ENCODE assay signal across 17 cellular contexts in the genomic region with DNA sequence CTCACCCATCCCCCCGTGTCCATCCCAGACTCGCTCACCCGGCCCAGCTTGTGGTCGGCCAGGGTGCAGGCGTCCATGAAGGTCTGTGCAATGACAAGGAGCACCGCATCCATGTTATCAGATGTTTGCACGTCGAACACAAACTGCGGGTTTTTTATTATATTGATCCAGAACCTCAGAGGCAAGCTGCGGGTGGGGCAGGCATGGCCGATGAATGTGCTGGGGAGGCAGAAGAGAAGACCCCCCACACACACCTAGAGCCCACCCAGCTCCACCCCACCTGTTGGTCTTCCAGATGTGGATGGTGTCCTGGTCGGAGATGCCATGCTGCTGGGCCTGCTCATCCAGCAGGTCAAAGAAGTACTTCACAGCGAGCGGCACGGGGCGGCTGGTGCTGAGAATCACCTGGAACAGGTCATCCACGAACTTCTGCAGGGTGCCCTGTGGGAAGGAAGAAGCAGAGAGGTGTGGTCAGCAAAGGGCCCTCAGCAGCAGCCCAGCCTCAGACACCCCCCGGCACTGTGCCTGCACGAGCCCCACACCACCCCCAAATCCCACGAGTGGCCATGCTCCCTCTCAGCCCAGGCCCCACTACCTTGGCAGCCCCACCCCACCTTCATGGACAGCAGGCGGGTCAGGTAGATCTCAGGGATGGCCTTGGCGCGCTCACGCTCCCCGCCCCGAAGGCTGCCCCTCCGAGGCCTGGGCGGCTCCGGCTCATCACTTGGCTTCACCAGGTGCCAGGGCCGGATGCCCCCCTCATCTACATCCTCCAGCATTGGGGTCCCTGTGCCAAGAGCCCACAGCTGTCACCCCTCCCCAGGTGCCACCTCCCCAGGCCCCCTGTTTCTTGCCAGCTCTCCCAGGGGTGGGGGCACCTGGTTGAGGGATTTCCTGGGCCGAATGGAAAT. TPM values are rescaled to one million over a fixed set of nuclear protein-coding genes. Genes with fewer than 3 reads are reported as not detected.
A peak's percentile ranks its signal among the peaks of the same experiment; 100 is the strongest.
DNase-seq lines count a peak whose midpoint lies in the region; ATAC-seq and TF ChIP-seq lines count a peak whose summit lies in the region.
"Had no signal": no experiment of that assay in that cellular context is flagged by ENCODE, and none has a peak within 500 bp of the region (broad histone marks: within the 10 kb centered on the region; RNA-seq: fewer than 3 reads in every experiment).

No MANE protein-coding gene starts in this region.

- no peaks in the 10 kb centered on the region for H3K9me3 Mint-ChIP-seq in natural killer cell
- H3K9me3 Mint-ChIP-seq: activated T-cell treated with anti-CD3 and anti-CD28 coated beads, Interleukin-2, amount 50 U/mL, for 72 hours; GM23338; stimulated activated naive B cell treated with anti-CD40 and anti-IgM and Interleukin-4, amounts not matched to agents 10 μg/mL and 1 μg/mL and 100 μg/mL, for 72 hours had no signal

- H3K4me3 ChIP-seq in dorsolateral prefrontal cortex (no peak overlapping the region), upper lobe of right lung (no peak overlapping the region)
- H3K4me3 ChIP-seq: GM12878, GM23338, SJCRH30 had no signal

- H3K36me3 Mint-ChIP-seq in natural killer cell = no peaks in the 10 kb centered on the region
- H3K36me3 Mint-ChIP-seq: stimulated activated naive B cell treated with anti-CD40 and anti-IgM and Interleukin-4, amounts not matched to agents 10 μg/mL and 1 μg/mL and 100 μg/mL, for 72 hours had no signal

- H3K36me3 ChIP-seq in upper lobe of right lung = peaks cover 76% of the 10 kb centered on the region
- H3K36me3 ChIP-seq: brain microvascular endothelial cell had no signal

- in situ Hi-C loops in GM13977 (cut with MboI; ENCODE audit: low pct_unique_long_range_greater_than_20kb, low sequenced_read_pairs, unreplicated experiment) = no loop called here

- no peak overlapping the region for H3K4me3 Mint-ChIP-seq in natural killer cell
- H3K4me3 Mint-ChIP-seq: activated T-cell treated with anti-CD3 and anti-CD28 coated beads, Interleukin-2, amount 50 U/mL, for 72 hours; GM23338; stimulated activated naive B cell treated with anti-CD40 and anti-IgM and Interleukin-4, amounts not matched to agents 10 μg/mL and 1 μg/mL and 100 μg/mL, for 72 hours had no signal

- TF ChIP-seq CTCF in dorsolateral prefrontal cortex (IDR thresholded peaks at IDR 0.05 in 54 of 56, conservative IDR thresholded peaks at IDR 0.05 in 2 of 56; ENCODE audit: low read depth in 1 of 56, partially characterized antibody in 56 of 56) (no peak), natural killer cell (IDR thresholded peaks at IDR 0.05) (no peak), upper lobe of right lung (IDR thresholded peaks at IDR 0.05) (no peak), GM13977 (IDR thresholded peaks at IDR 0.05; ENCODE audit: extremely low read depth, insufficient read depth, missing control alignments) (no peak)

- no peaks in the 10 kb centered on the region for H3K27me3 Mint-ChIP-seq in natural killer cell (ENCODE audit: low read depth in 2 of 2)
- H3K27me3 Mint-ChIP-seq: stimulated activated naive B cell treated with anti-CD40 and anti-IgM and Interleukin-4, amounts not matched to agents 10 μg/mL and 1 μg/mL and 100 μg/mL, for 72 hours had no signal

- intact Hi-C loops in Right ventricle myocardium superior (cut with DNase I) = no loop called here
- intact Hi-C loops in left cardiac atrium (cut with DNase I) = no loop called here
- intact Hi-C loops in dorsolateral prefrontal cortex (cut with DNase I) = no loop called here
- intact Hi-C loops in natural killer cell (cut with micrococcal nuclease) = no loop called here
- intact Hi-C loops in upper lobe of right lung (cut with DNase I) = no loop called here

- no peaks in the 10 kb centered on the region for H3K4me1 Mint-ChIP-seq in natural killer cell
- H3K4me1 Mint-ChIP-seq: GM23338; stimulated activated naive B cell treated with anti-CD40 and anti-IgM and Interleukin-4, amounts not matched to agents 10 μg/mL and 1 μg/mL and 100 μg/mL, for 72 hours had no signal

- H3K27ac Mint-ChIP-seq in natural killer cell = no peak overlapping the region
- H3K27ac Mint-ChIP-seq: activated T-cell treated with anti-CD3 and anti-CD28 coated beads, Interleukin-2, amount 50 U/mL, for 72 hours; GM23338; stimulated activated naive B cell treated with anti-CD40 and anti-IgM and Interleukin-4, amounts not matched to agents 10 μg/mL and 1 μg/mL and 100 μg/mL, for 72 hours had no signal

- DNase-seq in Right ventricle myocardium superior (peak; percentile 27), left cardiac atrium (no peak), dorsolateral prefrontal cortex (peak in 7 of 10 donors; percentile 5 to 40 (median 23)), natural killer cell (peak; percentile 12), upper lobe of right lung (peak; percentile 46), cerebellar nuclear complex (lab: John Stamatoyannopoulos, UW) (no peak), GM13977 (ENCODE audit: low spot score) (no peak)
- DNase-seq: activated T-cell treated with anti-CD3 and anti-CD28 coated beads, Interleukin-2, amount 50 U/mL, for 72 hours; brain microvascular endothelial cell; DND-41; NCI-H1930; stimulated activated CD4-positive, alpha-beta T cell treated with anti-CD3 and anti-CD28 coated beads, Interleukin-4, amount 100 ng/mL, for 24 hours; stimulated activated naive B cell treated with anti-CD40 and anti-IgM and Interleukin-4, amounts not matched to agents 10 μg/mL and 1 μg/mL and 100 μg/mL, for 72 hours had no signal

- H3K27ac ChIP-seq in dorsolateral prefrontal cortex (peak overlapping the region in 2 of 59 donors; percentile 20 to 31), upper lobe of right lung (no peak overlapping the region)
- H3K27ac ChIP-seq: brain microvascular endothelial cell, SJCRH30 had no signal

- no peaks in the 10 kb centered on the region for H3K27me3 ChIP-seq in dorsolateral prefrontal cortex
- H3K27me3 ChIP-seq in upper lobe of right lung = no peaks in the 10 kb centered on the region
- H3K27me3 ChIP-seq: brain microvascular endothelial cell, SJCRH30 had no signal

- ATAC-seq in Right ventricle myocardium superior (ENCODE audit: poor library complexity) = no peak
- ATAC-seq in left cardiac atrium = no peak
- no peak for ATAC-seq in natural killer cell
- no peak for ATAC-seq in upper lobe of right lung
- no peak for ATAC-seq in HG03469 (IDR thresholded peaks at IDR 0.05; ENCODE audit: unreplicated experiment)
- ATAC-seq: activated T-cell treated with anti-CD3 and anti-CD28 coated beads, Interleukin-2, amount 50 U/mL, for 72 hours; GM12878; stimulated activated naive B cell treated with anti-CD40 and anti-IgM and Interleukin-4, amounts not matched to agents 10 μg/mL and 1 μg/mL and 100 μg/mL, for 72 hours had no signal

- no peaks in the 10 kb centered on the region for H3K9me3 ChIP-seq in upper lobe of right lung
- H3K9me3 ChIP-seq: SJCRH30 had no signal

- no peaks in the 10 kb centered on the region for H3K4me1 ChIP-seq in upper lobe of right lung
- H3K4me1 ChIP-seq: SJCRH30 had no signal

RNA-seq across cellular contexts. Expression of a gene that starts 20.3 kb away (rescaled TPM):
- total RNA-seq in Right ventricle myocardium superior (51.3 TPM), left cardiac atrium (10 to 100 TPM; 43.3 to 55.0 TPM), dorsolateral prefrontal cortex (100 to 1,000 TPM in 116 of 120 experiments, 10 to 100 TPM in 4; 88.5 to 492 (median 177) TPM), natural killer cell (1 to 10 TPM; 4.3 to 5.0 (median 4.4) TPM), upper lobe of right lung (103 TPM)

RNA-seq across cellular contexts. Expression of a gene that starts 30.4 kb away (rescaled TPM):
- total RNA-seq in Right ventricle myocardium superior = 11.9 TPM
- 10 to 100 TPM in 1 of 2 donors, 1 to 10 TPM in 1; 7.0 to 10.9 TPM for total RNA-seq in left cardiac atrium
- 10 to 100 TPM in 60 of 120 experiments, 1 to 10 TPM in 60; 5.5 to 17.7 (median 10.0) TPM for total RNA-seq in dorsolateral prefrontal cortex
- total RNA-seq in natural killer cell = 1 to 10 TPM; 4.4 to 8.8 (median 6.8) TPM
- total RNA-seq in upper lobe of right lung = 11.4 TPM

RNA-seq across cellular contexts. Expression of a gene that starts 30.5 kb away (rescaled TPM):
- 237 TPM for total RNA-seq in Right ventricle myocardium superior
- total RNA-seq in left cardiac atrium = 100 to 1,000 TPM; 190 to 238 TPM
- total RNA-seq in dorsolateral prefrontal cortex = 100 to 1,000 TPM; 127 to 251 (median 193) TPM
- total RNA-seq in natural killer cell = 100 to 1,000 TPM; 192 to 239 (median 229) TPM
- 169 TPM for total RNA-seq in upper lobe of right lung

RNA-seq across cellular contexts. Expression of a gene that starts 37.0 kb away (rescaled TPM):
- 3.2 TPM for total RNA-seq in Right ventricle myocardium superior
- total RNA-seq in left cardiac atrium = 1 to 10 TPM; 3.9 to 5.7 TPM
- 10 to 100 TPM in 5 of 120 experiments, 1 to 10 TPM in 115; 3.5 to 10.4 (median 6.0) TPM for total RNA-seq in dorsolateral prefrontal cortex
- total RNA-seq in natural killer cell = 10 to 100 TPM in 2 of 3 donors, 1 to 10 TPM in 1; 8.5 to 11.0 (median 10.6) TPM
- total RNA-seq in upper lobe of right lung = 5.3 TPM

RNA-seq across cellular contexts. Expression of a gene that starts 37.5 kb away (rescaled TPM):
- total RNA-seq in Right ventricle myocardium superior = not detected
- total RNA-seq in left cardiac atrium = not detected
- 1 to 10 TPM in 107 of 120 experiments, under 1 TPM in 13; 0.40 to 4.1 (median 1.8) TPM for total RNA-seq in dorsolateral prefrontal cortex
- total RNA-seq in natural killer cell = under 1 TPM in 1 of 3 donors, not detected in 2; 0.25 TPM
- not detected for total RNA-seq in upper lobe of right lung
- total RNA-seq: activated T-cell treated with anti-CD3 and anti-CD28 coated beads, Interleukin-2, amount 50 U/mL, for 72 hours; GM23338 had no signal

Comparison
In these comparisons a context has a peak if more than half of its experiments do, and no peak if none do; other contexts are left out.
1. DNase-seq: peak in Right ventricle myocardium superior (single experiment), dorsolateral prefrontal cortex (7 of 10), natural killer cell (single experiment) and upper lobe of right lung (single experiment); none in left cardiac atrium (single experiment), cerebellar nuclear complex (0 of 2) and GM13977 (single experiment).